8 cellular contexts compared by ENCODE assay signal in genomic region chr21:37365657-37366487, GRCh38. TPM values are rescaled to one million over a fixed set of nuclear protein-coding genes. Genes with fewer than 3 reads are reported as not detected.
A peak's percentile ranks its signal among the peaks of the same experiment; 100 is the strongest.
DNase-seq lines count a peak whose midpoint lies in the region; ATAC-seq and TF ChIP-seq lines count a peak whose summit lies in the region.

No MANE protein-coding gene starts in this region.

- no peaks in the 10 kb centered on the region for H3K9me3 Mint-ChIP-seq in activated T-helper 17 cell treated with anti-CD3 and anti-CD28 coated beads, Interleukin-2, amount 50 U/mL, for 72 hours
- no peaks in the 10 kb centered on the region for H3K9me3 Mint-ChIP-seq in nephron progenitor cell

- H4K20me1 ChIP-seq in PC-3 (ENCODE audit: low read length) = peaks cover 19% of the 10 kb centered on the region; the same call in 1 of the 2 replicates

- peak overlapping the region; percentile 73 for H2AFZ ChIP-seq in PC-3 (ENCODE audit: low read length)

- H3F3A ChIP-seq in PC-3 (ENCODE audit: low read length, unreplicated experiment) = peaks cover 4% of the 10 kb centered on the region

- peak overlapping the region; percentile 88 for H3K4me3 ChIP-seq in BJ (ENCODE audit: low read depth, low read length)
- peak overlapping the region; percentile 79 for H3K4me3 ChIP-seq in PC-3 (ENCODE audit: low read length)
- H3K4me3 ChIP-seq in fibroblast of the aortic adventitia (ENCODE audit: low read depth, low read length) = peak overlapping the region; percentile 68
- peak overlapping the region; percentile 98 for H3K4me3 ChIP-seq in thymus (ENCODE audit: low read length)

- CTCF ChIA-PET in BJ (lab: Yijun Ruan, JAX) (interaction anchor here (0.8 to 1.5 kb wide), 4 partner anchors 10 to 145 kb away, joined by 3 to 8 read pairs (median 5); no protein-coding TSS in a partner anchor), PC-3 (lab: Charles Lee) (interaction anchor here (0.6 kb wide), 1 partner anchor 97 kb away, joined by 5 read pairs; no protein-coding TSS in a partner anchor)

- WGBS in thymus = under 1% methylated on average over 101 of the region's 102 CpGs

- peak; percentile 73 for TF ChIP-seq POLR2A in GM19099 (IDR thresholded peaks at IDR 0.05; ENCODE audit: extremely low read depth, insufficient read length, low read depth)

- intact Hi-C loops in PC-3 (cut with micrococcal nuclease) = loop anchor here (1.0 to 10.0 kb wide), 2 partner anchors 8 to 211 kb away; no protein-coding TSS in a partner anchor

- POLR2A ChIA-PET in BJ (lab: Charles Lee) (interaction anchor here (0.6 to 1.1 kb wide), 3 partner anchors 46 to 99 kb away, joined by 3 to 5 read pairs (median 4); partner anchors contain the start of gene VPS26C), PC-3 (lab: Charles Lee; ENCODE audit: unreplicated experiment) (interaction anchor here (0.6 to 2.7 kb wide), 12 partner anchors 9 to 1435 kb away, joined by 3 to 15 read pairs (median 4); partner anchors contain the start of gene VPS26C)

- H3K36me3 ChIP-seq in BJ (ENCODE audit: control insufficient read depth, insufficient read depth, low read length) = no peaks in the 10 kb centered on the region
- H3K36me3 ChIP-seq in PC-3 (ENCODE audit: low read depth, low read length) = no peaks in the 10 kb centered on the region
- H3K36me3 ChIP-seq in thymus (ENCODE audit: control insufficient read depth, insufficient read depth) = no peaks in the 10 kb centered on the region

- H3K27me3 Mint-ChIP-seq in activated T-helper 17 cell treated with anti-CD3 and anti-CD28 coated beads, Interleukin-2, amount 50 U/mL, for 72 hours = no peaks in the 10 kb centered on the region
- peaks cover 3% of the 10 kb centered on the region for H3K27me3 Mint-ChIP-seq in nephron progenitor cell (ENCODE audit: low read depth, poor library complexity)

- no peak for TF ChIP-seq CTCF in BJ (IDR thresholded peaks at IDR 0.05; ENCODE audit: insufficient read depth, low read depth, low read length)
- no peak for TF ChIP-seq CTCF in PC-3 (conservative IDR thresholded peaks at IDR 0.05; ENCODE audit: low read depth, low read length)
- no peak for TF ChIP-seq CTCF in fibroblast of the aortic adventitia (IDR thresholded peaks at IDR 0.05; ENCODE audit: insufficient read depth, low read length)
- TF ChIP-seq CTCF in nephron progenitor cell (IDR thresholded peaks at IDR 0.05) = no peak

- ATAC-seq in HG03196 (IDR thresholded peaks at IDR 0.05; ENCODE audit: unreplicated experiment) (peak; percentile 28), PC-3 (peak; percentile 41)
- peak; percentile 25 for ATAC-seq in activated T-helper 17 cell treated with anti-CD3 and anti-CD28 coated beads, Interleukin-2, amount 50 U/mL, for 72 hours (replicated peaks)

- H3K9ac ChIP-seq in PC-3 (ENCODE audit: low read length) = peak overlapping the region; percentile 88

- no peaks in the 10 kb centered on the region for H3K9me2 ChIP-seq in PC-3 (replicated peaks; ENCODE audit: low read length)

- H3K4me2 ChIP-seq in PC-3 (ENCODE audit: low read length) = peak overlapping the region; percentile 89

- H3K4me3 Mint-ChIP-seq in activated T-helper 17 cell treated with anti-CD3 and anti-CD28 coated beads, Interleukin-2, amount 50 U/mL, for 72 hours = peak overlapping the region; percentile 95
- peak overlapping the region; percentile 100 for H3K4me3 Mint-ChIP-seq in nephron progenitor cell

- DNase-seq in BJ (ENCODE audit: low read depth) = no peak
- peak; percentile 81 for DNase-seq in PC-3
- DNase-seq in fibroblast of the aortic adventitia (ENCODE audit: low read depth) = peak; percentile 57
- DNase-seq in nephron progenitor cell = peak; percentile 77

- H3K27ac ChIP-seq in PC-3 (ENCODE audit: low read length) = peak overlapping the region; percentile 96
- peak overlapping the region; percentile 96 for H3K27ac ChIP-seq in thymus (ENCODE audit: low read depth)

- H3K27ac Mint-ChIP-seq in activated T-helper 17 cell treated with anti-CD3 and anti-CD28 coated beads, Interleukin-2, amount 50 U/mL, for 72 hours = peak overlapping the region; percentile 98
- H3K27ac Mint-ChIP-seq in nephron progenitor cell = peak overlapping the region; percentile 99

- no TSS peak for BruUV-seq in PC-3 (replicated peaks; lab: Mats Ljungman, UMichigan)

- peaks cover 49% of the 10 kb centered on the region for H3K79me2 ChIP-seq in PC-3 (ENCODE audit: low read length)

- H3K4me1 ChIP-seq in PC-3 (ENCODE audit: insufficient read depth, low read length) (peaks cover 19% of the 10 kb centered on the region), thymus (ENCODE audit: control insufficient read depth, insufficient read depth, low read length) (peaks cover 10% of the 10 kb centered on the region)

- peaks cover 21% of the 10 kb centered on the region for H3K36me3 Mint-ChIP-seq in activated T-helper 17 cell treated with anti-CD3 and anti-CD28 coated beads, Interleukin-2, amount 50 U/mL, for 72 hours (ENCODE audit: low read depth)
- H3K36me3 Mint-ChIP-seq in nephron progenitor cell (ENCODE audit: low read depth) = peaks cover 6% of the 10 kb centered on the region

- H3K4me1 Mint-ChIP-seq in activated T-helper 17 cell treated with anti-CD3 and anti-CD28 coated beads, Interleukin-2, amount 50 U/mL, for 72 hours = peaks cover 16% of the 10 kb centered on the region
- peaks cover 41% of the 10 kb centered on the region for H3K4me1 Mint-ChIP-seq in nephron progenitor cell

- H3K9me3 ChIP-seq in PC-3 (ENCODE audit: low read length) (no peaks in the 10 kb centered on the region), thymus (ENCODE audit: control insufficient read depth) (no peaks in the 10 kb centered on the region)

- H3K27me3 ChIP-seq in BJ (ENCODE audit: control insufficient read depth, insufficient read depth, low read length) = no peaks in the 10 kb centered on the region
- no peaks in the 10 kb centered on the region for H3K27me3 ChIP-seq in PC-3 (ENCODE audit: low read length)
- no peaks in the 10 kb centered on the region for H3K27me3 ChIP-seq in thymus (ENCODE audit: control insufficient read depth, insufficient read depth)

RNA-seq across cellular contexts. Expression of gene DYRK1A, which starts 0.7 kb away (rescaled TPM):
- 46.5 and 55.9 TPM in 2 replicates for polyA plus RNA-seq in BJ (2011; rRNA removed)
- polyA minus RNA-seq in BJ (2011; rRNA and poly(A)+ RNA removed) = 81.3 and 95.7 TPM in 2 replicates
- total RNA-seq in PC-3 (2014; rRNA removed) = 48.7 and 59.1 TPM in 2 replicates
- 10 to 100 TPM; 55.6 to 59.9 TPM for total RNA-seq in activated T-helper 17 cell treated with anti-CD3 and anti-CD28 coated beads, Interleukin-2, amount 50 U/mL, for 72 hours
- 46.5 and 80.2 TPM in 2 replicates for total RNA-seq in fibroblast of the aortic adventitia (ENCODE audit: low replicate concordance)
- polyA plus RNA-seq in thymus = 53.3 TPM
